Comparison of ENCODE assay signal across 8 cellular contexts in the genomic region with DNA sequence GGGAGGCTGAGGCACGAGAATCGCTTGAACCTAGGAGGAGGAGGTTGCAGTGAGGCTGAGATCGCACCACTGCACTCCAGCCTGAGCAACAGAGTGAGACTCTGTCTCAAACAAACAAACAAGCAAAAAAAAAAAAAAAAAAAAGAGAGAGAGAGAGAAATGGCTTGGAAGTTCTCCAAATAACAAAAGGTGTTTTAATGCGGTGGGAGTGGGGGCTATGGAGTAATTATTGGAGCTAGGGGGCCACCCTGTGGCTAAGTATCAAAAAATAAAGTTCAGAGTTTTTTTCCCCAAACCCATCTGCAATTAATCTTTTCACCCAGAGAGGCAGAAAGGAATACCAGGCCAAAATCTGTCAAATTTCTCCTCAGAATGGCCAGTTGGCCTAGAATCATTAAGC. TPM values are rescaled to one million over a fixed set of nuclear protein-coding genes. Genes with fewer than 3 reads are reported as not detected.
DNase-seq lines count a peak whose midpoint lies in the region; ATAC-seq and TF ChIP-seq lines count a peak whose summit lies in the region.

No MANE protein-coding gene starts in this region.

- DNase-seq in NCI-H146 (lab: John Stamatoyannopoulos, UW) = peak; percentile 7
- no peak for DNase-seq in NCI-H146 treated with DMSO at 0.1 percent for 48 hours (lab: John Stamatoyannopoulos, UW; ENCODE audit: unreplicated experiment)
- DNase-seq in NCI-H2196 treated with DMSO at 0.1 percent for 48 hours (lab: John Stamatoyannopoulos, UW; ENCODE audit: unreplicated experiment) = no peak
- no peak for DNase-seq in stimulated activated CD4-positive, alpha-beta T cell treated with anti-CD3 and anti-CD28 coated beads, Interleukin-4, amount 100 ng/mL, for 24 hours

- H3K9ac ChIP-seq in liver (ENCODE audit: low read depth in 1 of 2, low read length in 2 of 2) = no peak overlapping the region

- ATAC-seq in SK-N-SH treated with all-trans-retinoic acid at 6 μM for 48 hours (peak; percentile 38; the same call in 2 of the 3 replicates), GM21526 (IDR thresholded peaks at IDR 0.05; ENCODE audit: low FRiP score, unreplicated experiment) (no peak)

- H3K27ac ChIP-seq in liver (ENCODE audit: low read depth in 1 of 2, low read length in 2 of 2) = no peak overlapping the region

- no peaks in the 10 kb centered on the region for H3K27me3 ChIP-seq in liver (ENCODE audit: control insufficient read depth in 4 of 4, insufficient read depth in 4 of 4, low read length in 3 of 4)

- H3K4me1 ChIP-seq in liver (ENCODE audit: control insufficient read depth in 4 of 4, insufficient read depth in 4 of 4, low read length in 3 of 4) = peaks cover 8 to 14% (median 11%) of the 10 kb centered on the region in 4 donors

- TF ChIP-seq EP300 in Ishikawa (IDR thresholded peaks at IDR 0.05; ENCODE audit: borderline replicate concordance) = no peak

- TF ChIP-seq RAD21 in Ishikawa (IDR thresholded peaks at IDR 0.05; ENCODE audit: low read depth) (peak; percentile 39), liver (IDR thresholded peaks at IDR 0.05) (peak; percentile 72)

- no peaks in the 10 kb centered on the region for H3K36me3 ChIP-seq in liver (ENCODE audit: control insufficient read depth in 4 of 4, insufficient read depth in 3 of 4, low read depth in 1 of 4, low read length in 3 of 4)

- TF ChIP-seq CTCF in liver (IDR thresholded peaks at IDR 0.05; ENCODE audit: low read depth, low read length, missing input control) = peak; percentile 34

- 75% methylated on average over 4 of the region's 4 CpGs for WGBS in liver

- no peak overlapping the region for H3K4me3 ChIP-seq in liver (ENCODE audit: low read depth in 1 of 3, low read length in 3 of 3)

- no peaks in the 10 kb centered on the region for H3K9me3 ChIP-seq in liver (ENCODE audit: control insufficient read depth in 4 of 4, low read length in 3 of 4)

TF ChIP-seq in Ishikawa, 13 proteins besides CTCF, POLR2A, EP300 and RAD21 (continues in another document):
- no peak for TF ChIP-seq REST (IDR thresholded peaks at IDR 0.05; ENCODE audit: low read depth)
- no peak for TF ChIP-seq NFIC (IDR thresholded peaks at IDR 0.05)
- TF ChIP-seq TAF1 (IDR thresholded peaks at IDR 0.05; ENCODE audit: low read depth) = no peak
- TF ChIP-seq TCF12 (IDR thresholded peaks at IDR 0.05; ENCODE audit: low read depth) = no peak
- no peak for TF ChIP-seq ZBTB7A (IDR thresholded peaks at IDR 0.05; ENCODE audit: low read depth)
- TF ChIP-seq MAX (IDR thresholded peaks at IDR 0.05) = no peak
- TF ChIP-seq YY1 (IDR thresholded peaks at IDR 0.05; ENCODE audit: low read depth) = no peak

TF ChIP-seq in SK-N-SH treated with all-trans-retinoic acid at 6 μM for 48 hours, 23 proteins besides CTCF, POLR2A, EP300 and RAD21:
- TF ChIP-seq, protein P1, sequence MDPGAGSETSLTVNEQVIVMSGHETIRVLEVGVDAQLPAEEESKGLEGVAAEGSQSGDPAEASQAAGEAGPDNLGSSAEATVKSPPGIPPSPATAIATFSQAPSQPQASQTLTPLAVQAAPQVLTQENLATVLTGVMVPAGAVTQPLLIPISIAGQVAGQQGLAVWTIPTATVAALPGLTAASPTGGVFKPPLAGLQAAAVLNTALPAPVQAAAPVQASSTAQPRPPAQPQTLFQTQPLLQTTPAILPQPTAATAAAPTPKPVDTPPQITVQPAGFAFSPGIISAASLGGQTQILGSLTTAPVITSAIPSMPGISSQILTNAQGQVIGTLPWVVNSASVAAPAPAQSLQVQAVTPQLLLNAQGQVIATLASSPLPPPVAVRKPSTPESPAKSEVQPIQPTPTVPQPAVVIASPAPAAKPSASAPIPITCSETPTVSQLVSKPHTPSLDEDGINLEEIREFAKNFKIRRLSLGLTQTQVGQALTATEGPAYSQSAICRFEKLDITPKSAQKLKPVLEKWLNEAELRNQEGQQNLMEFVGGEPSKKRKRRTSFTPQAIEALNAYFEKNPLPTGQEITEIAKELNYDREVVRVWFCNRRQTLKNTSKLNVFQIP (CRISPR knock-in tag; IDR thresholded peaks at IDR 0.05; ENCODE audit: borderline replicate concordance, low read depth) = no peak
TF ChIP-seq in SK-N-SH treated with all-trans-retinoic acid at 6 μM for 48 hours: peak in this region for 0.

TF ChIP-seq in liver, 16 proteins besides CTCF, POLR2A, EP300 and RAD21:
- no peak for TF ChIP-seq JUND (IDR thresholded peaks at IDR 0.05)
- TF ChIP-seq GABPA (IDR thresholded peaks at IDR 0.05 in 1 of 2, conservative IDR thresholded peaks at IDR 0.05 in 1 of 2) = no peak
- no peak for TF ChIP-seq MAX (IDR thresholded peaks at IDR 0.05)
- TF ChIP-seq SP1 (IDR thresholded peaks at IDR 0.05) = no peak
- TF ChIP-seq RXRA (IDR thresholded peaks at IDR 0.05) = no peak
- TF ChIP-seq, protein P2, sequence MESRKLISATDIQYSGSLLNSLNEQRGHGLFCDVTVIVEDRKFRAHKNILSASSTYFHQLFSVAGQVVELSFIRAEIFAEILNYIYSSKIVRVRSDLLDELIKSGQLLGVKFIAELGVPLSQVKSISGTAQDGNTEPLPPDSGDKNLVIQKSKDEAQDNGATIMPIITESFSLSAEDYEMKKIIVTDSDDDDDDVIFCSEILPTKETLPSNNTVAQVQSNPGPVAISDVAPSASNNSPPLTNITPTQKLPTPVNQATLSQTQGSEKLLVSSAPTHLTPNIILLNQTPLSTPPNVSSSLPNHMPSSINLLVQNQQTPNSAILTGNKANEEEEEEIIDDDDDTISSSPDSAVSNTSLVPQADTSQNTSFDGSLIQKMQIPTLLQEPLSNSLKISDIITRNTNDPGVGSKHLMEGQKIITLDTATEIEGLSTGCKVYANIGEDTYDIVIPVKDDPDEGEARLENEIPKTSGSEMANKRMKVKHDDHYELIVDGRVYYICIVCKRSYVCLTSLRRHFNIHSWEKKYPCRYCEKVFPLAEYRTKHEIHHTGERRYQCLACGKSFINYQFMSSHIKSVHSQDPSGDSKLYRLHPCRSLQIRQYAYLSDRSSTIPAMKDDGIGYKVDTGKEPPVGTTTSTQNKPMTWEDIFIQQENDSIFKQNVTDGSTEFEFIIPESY (IDR thresholded peaks at IDR 0.05) = no peak
- no peak for TF ChIP-seq ATF3 (IDR thresholded peaks at IDR 0.05)
- no peak for TF ChIP-seq HNF4A (conservative IDR thresholded peaks at IDR 0.05)
- no peak for TF ChIP-seq FOXA2 (IDR thresholded peaks at IDR 0.05)

RNA-seq across cellular contexts. Expression of gene CEP68, which starts 23.0 kb away (rescaled TPM):
- total RNA-seq in liver = 1 to 10 TPM; 2.5 to 5.8 TPM
- polyA plus RNA-seq in liver = 1 to 10 TPM; 2.1 to 5.8 TPM

RNA-seq across cellular contexts. Expression of gene SLC1A4, which starts 44.0 kb away (rescaled TPM):
- total RNA-seq in liver = 10 to 100 TPM in 1 of 2 donors, 1 to 10 TPM in 1; 8.8 to 23.4 TPM
- polyA plus RNA-seq in liver = 10 to 100 TPM in 1 of 2 donors, 1 to 10 TPM in 1; 3.4 to 10.5 TPM
